In the genomic region with DNA sequence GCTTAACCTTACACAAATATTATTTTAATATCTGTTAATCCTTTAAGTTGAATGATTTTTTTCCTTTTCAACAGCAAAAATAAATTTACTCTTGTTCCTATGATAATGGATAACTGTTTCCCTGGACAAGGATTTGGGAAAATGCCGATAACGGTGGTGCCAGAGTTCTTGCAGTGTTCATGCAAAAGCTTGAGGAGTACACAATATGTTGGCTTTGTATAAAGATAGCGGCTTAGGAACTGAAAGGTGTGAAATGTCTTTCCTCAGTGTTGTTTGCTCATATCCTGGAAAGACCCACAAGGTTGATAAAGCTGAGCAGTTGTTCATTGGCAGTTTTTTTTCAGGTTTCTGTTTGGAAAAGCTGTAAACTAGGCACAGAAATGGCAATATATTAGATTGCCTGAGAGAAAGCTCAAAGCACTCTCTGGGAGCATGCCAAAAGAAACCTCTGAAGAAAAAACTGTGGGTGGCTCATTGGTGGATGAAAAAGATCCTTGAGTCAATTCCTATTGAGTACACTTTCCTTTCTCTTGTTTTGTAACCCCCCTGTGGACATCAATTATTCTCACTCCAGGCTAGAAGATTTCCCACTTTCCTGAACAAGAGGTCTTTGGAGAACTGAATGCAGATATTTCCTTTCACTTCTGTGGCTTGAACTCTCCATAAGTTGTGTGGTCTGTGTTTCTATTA, we compare ENCODE assay signal across 26 cellular contexts.
DNase-seq lines count a peak whose midpoint lies in the region; ATAC-seq, FAIRE-seq and TF ChIP-seq lines count a peak whose summit lies in the region.
"Had no signal": no experiment of that assay in that cellular context is flagged by ENCODE, and none has a peak within 500 bp of the region (broad histone marks: within the 10 kb centered on the region; RNA-seq: fewer than 3 reads in every experiment).

No MANE protein-coding gene starts in this region.

- 10% methylated on average over 3 of the region's 3 CpGs for WGBS in pancreas, 2 donors

- no peak for TF ChIP-seq CTCF in astrocyte (IDR thresholded peaks at IDR 0.05; ENCODE audit: insufficient read depth, low read depth, low read length)
- no peak for TF ChIP-seq CTCF in foreskin fibroblast (IDR thresholded peaks at IDR 0.05; ENCODE audit: low read depth, low read length)
- TF ChIP-seq CTCF in pancreas (IDR thresholded peaks at IDR 0.05) = no peak

- no peaks in the 10 kb centered on the region for H3K36me3 Mint-ChIP-seq in astrocyte (ENCODE audit: low read depth, unreplicated experiment)
- H3K36me3 Mint-ChIP-seq: CD14-positive monocyte, naive B cell had no signal

- H3K4me2 ChIP-seq in astrocyte (ENCODE audit: low read length) = peak overlapping the region; percentile 1

- H3K9me3 ChIP-seq in astrocyte (ENCODE audit: insufficient read depth, low read depth, low read length) = no peaks in the 10 kb centered on the region
- H3K9me3 ChIP-seq in pancreas = no peaks in the 10 kb centered on the region
- H3K9me3 ChIP-seq: uterus had no signal

- DNase-seq in H7 (peak; percentile 14), astrocyte (ENCODE audit: low read depth) (peak; percentile 30), foreskin fibroblast (peak; percentile 21 to 61), pancreas (no peak), NCI-H510A treated with DMSO at 0.1 percent for 48 hours (lab: John Stamatoyannopoulos, UW) (no peak), NCI-H2171 (lab: John Stamatoyannopoulos, UW) (no peak), C1 segment of cervical spinal cord (lab: John Stamatoyannopoulos, UW) (no peak)
- DNase-seq in stimulated activated CD4-positive, alpha-beta T cell treated with anti-CD3 and anti-CD28 coated beads, Interleukin-2, amount 100 ng/mL, for 24 hours = no peak
- DNase-seq: activated CD4-positive, alpha-beta T cell treated with anti-CD3 and anti-CD28 coated beads, Interleukin-2, amount 50 U/mL, for 4 hours; activated naive CD4-positive, alpha-beta T cell treated with Interleukin-2 at 50 U/mL for 16 hours; activated T-cell treated with anti-CD3 and anti-CD28 coated beads, Interleukin-2, amount 50 U/mL, for 24 hours; DMS 273 treated with DMSO at 0.1 percent for 48 hours; GDM1; GOT3; islet precursor cell; naive B cell; NCI-H1436 treated with DMSO at 0.1 percent for 48 hours; NCI-H524 treated with DMSO at 0.1 percent for 48 hours; posterior cingulate gyrus; stimulated activated CD4-positive, alpha-beta T cell treated with anti-CD3 and anti-CD28 coated beads, Interleukin-4, amount 100 ng/mL, for 24 hours; SW 1271; uterus had no signal

- no peak overlapping the region for H2AFZ ChIP-seq in astrocyte (ENCODE audit: low read depth, low read length)

- H3K27me3 ChIP-seq in H7 (ENCODE audit: control insufficient read depth, insufficient read depth, low read length) (no peaks in the 10 kb centered on the region; the same call in 1 of the 2 replicates), astrocyte (ENCODE audit: insufficient read depth, low read length) (no peaks in the 10 kb centered on the region), pancreas (no peaks in the 10 kb centered on the region)
- H3K27me3 ChIP-seq: uterus had no signal

- H3K4me1 ChIP-seq in astrocyte (ENCODE audit: insufficient read depth, low read length) (no peaks in the 10 kb centered on the region), pancreas (peaks cover 0 to 4% (median 0%) of the 10 kb centered on the region in 3 donors)
- H3K4me1 ChIP-seq: uterus had no signal

- no peaks in the 10 kb centered on the region for H3K36me3 ChIP-seq in H7 (replicated peaks; ENCODE audit: control insufficient read depth, insufficient read depth, low read length)
- no peaks in the 10 kb centered on the region for H3K36me3 ChIP-seq in astrocyte (ENCODE audit: insufficient read depth, low read length)
- no peaks in the 10 kb centered on the region for H3K36me3 ChIP-seq in pancreas
- H3K36me3 ChIP-seq: uterus had no signal

- H4K20me1 ChIP-seq in astrocyte (ENCODE audit: insufficient read depth, low read length) = no peaks in the 10 kb centered on the region

- no peak overlapping the region for H3K27ac ChIP-seq in astrocyte (ENCODE audit: low read depth, low read length)
- H3K27ac ChIP-seq in pancreas = no peak overlapping the region
- H3K27ac ChIP-seq: uterus had no signal

- H3K9me3 Mint-ChIP-seq in astrocyte (ENCODE audit: unreplicated experiment) = no peaks in the 10 kb centered on the region
- H3K9me3 Mint-ChIP-seq: activated T-cell treated with anti-CD3 and anti-CD28 coated beads, Interleukin-2, amount 50 U/mL, for 24 hours had no signal

- H3K9ac ChIP-seq in astrocyte (ENCODE audit: low read length) = no peak overlapping the region

- no peak overlapping the region for H3K27ac Mint-ChIP-seq in astrocyte (ENCODE audit: unreplicated experiment)
- H3K27ac Mint-ChIP-seq: activated T-cell treated with anti-CD3 and anti-CD28 coated beads, Interleukin-2, amount 50 U/mL, for 24 hours; CD14-positive monocyte; naive B cell had no signal

- no peak overlapping the region for H3K4me3 Mint-ChIP-seq in astrocyte (ENCODE audit: unreplicated experiment)
- H3K4me3 Mint-ChIP-seq: activated T-cell treated with anti-CD3 and anti-CD28 coated beads, Interleukin-2, amount 50 U/mL, for 24 hours; CD14-positive monocyte; naive B cell had no signal

- no peaks in the 10 kb centered on the region for H3K27me3 Mint-ChIP-seq in astrocyte (ENCODE audit: low read depth, unreplicated experiment)
- H3K27me3 Mint-ChIP-seq: activated T-cell treated with anti-CD3 and anti-CD28 coated beads, Interleukin-2, amount 50 U/mL, for 24 hours had no signal

- intact Hi-C loops in pancreas (cut with DNase I) = no loop called here

- FAIRE-seq in astrocyte (lab: Jason Lieb, UNC) = no peak
- no peak for FAIRE-seq in pancreas (lab: Jason Lieb, UNC)
- FAIRE-seq: HTR-8/SVneo had no signal

- H3K79me2 ChIP-seq in astrocyte (ENCODE audit: insufficient read depth, low read length) = no peaks in the 10 kb centered on the region

- H3K4me3 ChIP-seq in H7 (ENCODE audit: insufficient read depth, low read depth, low read length) = no peak overlapping the region
- no peak overlapping the region for H3K4me3 ChIP-seq in astrocyte (ENCODE audit: insufficient read depth, low read depth, low read length)
- H3K4me3 ChIP-seq in foreskin fibroblast (ENCODE audit: low read depth in 1 of 2, low read length in 2 of 2) = no peak overlapping the region
- H3K4me3 ChIP-seq in pancreas = no peak overlapping the region
- H3K4me3 ChIP-seq: lung, uterus had no signal

- ATAC-seq in pancreas = peak in 3 of 4 donors; percentile 34 to 84 (median 78)
- ATAC-seq: Right ventricle myocardium inferior had no signal

- H3K4me1 Mint-ChIP-seq in astrocyte (ENCODE audit: low read depth, unreplicated experiment) = peaks cover 2% of the 10 kb centered on the region
- H3K4me1 Mint-ChIP-seq: CD14-positive monocyte, naive B cell had no signal

Comparison
In these comparisons a context has a peak if more than half of its experiments do, and no peak if none do; other contexts are left out.
1. DNase-seq: peak in H7 (single experiment), astrocyte (single experiment) and foreskin fibroblast (2 of 2); none in pancreas (0 of 6), NCI-H510A treated with DMSO at 0.1 percent for 48 hours (single experiment), NCI-H2171 (single experiment), stimulated activated CD4-positive, alpha-beta T cell treated with anti-CD3 and anti-CD28 coated beads, Interleukin-2, amount 100 ng/mL, for 24 hours (0 of 2) and C1 segment of cervical spinal cord (0 of 14).